In genomic region chr7:125833839-125834238, GRCh38 we compare ENCODE assay signal across 1 cellular context.
TF ChIP-seq lines count a peak whose summit lies in the region.

No MANE protein-coding gene starts in this region.

TF ChIP-seq in GM23338, 12 proteins besides CTCF, POLR2A, EP300 and RAD21 (continued from another document):
- no peak for TF ChIP-seq ZNF462 (CRISPR knock-in tag; IDR thresholded peaks at IDR 0.05)
- TF ChIP-seq STAT1 (IDR thresholded peaks at IDR 0.05; ENCODE audit: unreplicated experiment): no peak
